ENCODE assay signal across 16 cellular contexts in genomic region chr10:4849042-4849402, GRCh38. TPM values are rescaled to one million over a fixed set of nuclear protein-coding genes. Genes with fewer than 3 reads are reported as not detected.
DNase-seq lines count a peak whose midpoint lies in the region; ATAC-seq, FAIRE-seq and TF ChIP-seq lines count a peak whose summit lies in the region.
"Had no signal": no experiment of that assay in that cellular context is flagged by ENCODE, and none has a peak within 500 bp of the region (broad histone marks: within the 10 kb centered on the region; RNA-seq: fewer than 3 reads in every experiment).

No MANE protein-coding gene starts in this region.

- no peaks in the 10 kb centered on the region for H3K36me3 ChIP-seq in HepG2 (replicated peaks in 1 of 2; ENCODE audit: control insufficient read depth in 1 of 2, insufficient read depth in 2 of 2, low read length in 2 of 2)
- H3K36me3 ChIP-seq in right lobe of liver: no peaks in the 10 kb centered on the region
- H3K36me3 ChIP-seq in Karpas-422 (ENCODE audit: insufficient read depth, low read length): no peaks in the 10 kb centered on the region
- H3K36me3 ChIP-seq in prostate gland: no peaks in the 10 kb centered on the region
- H3K36me3 ChIP-seq: cardiac muscle cell, Peyer's patch had no signal

- peaks cover 8% of the 10 kb centered on the region for H3K4me1 Mint-ChIP-seq in endothelial cell (ENCODE audit: unreplicated experiment)

- DNase-seq in HepG2 (ENCODE audit: low spot score) (no peak), right lobe of liver (no peak), Karpas-422 (no peak), endothelial cell (ENCODE audit: low spot score) (no peak), SW480 (ENCODE audit: low spot score) (no peak), prostate gland (ENCODE audit: low spot score) (no peak), caudate nucleus (lab: John Stamatoyannopoulos, UW) (no peak)

- no TSS peak for BruUV-seq in HepG2 (replicated peaks; lab: Mats Ljungman, UMichigan)

- 84% methylated on average over 5 of the region's 5 CpGs for WGBS in HepG2 (ENCODE audit: low lambda C conversion rate)
- WGBS in right lobe of liver (ENCODE audit: insufficient coverage, low coverage, low lambda C conversion rate, missing lambda C conversion rate): 73% methylated on average over 5 of the region's 5 CpGs
- 90% methylated on average over 5 of the region's 5 CpGs for WGBS in prostate gland

- intact Hi-C loops in HepG2 (cut with micrococcal nuclease; ENCODE audit: unreplicated experiment): loop anchor here (1.0 to 5.0 kb wide), 6 partner anchors 118 to 585 kb away; partner anchors contain the start of gene AKR1C3
- intact Hi-C loops in right lobe of liver (cut with DNase I): loop anchor here in 1 of 2 donors (10.0 kb wide), 1 partner anchor 446 kb away; no protein-coding TSS in a partner anchor
- intact Hi-C loops in prostate gland (cut with DNase I): loop anchor here (1.0 to 5.0 kb wide), 3 partner anchors 246 to 538 kb away; partner anchors contain the start of gene AKR1C3

- H3K27me3 ChIP-seq in HepG2 (ENCODE audit: control insufficient read depth in 1 of 2, insufficient read depth in 2 of 2, low read length in 2 of 2) (no peaks in the 10 kb centered on the region; a peak in 1 of 5 replicates), right lobe of liver (no peaks in the 10 kb centered on the region), Karpas-422 (ENCODE audit: low read length) (no peaks in the 10 kb centered on the region), prostate gland (replicated peaks; ENCODE audit: insufficient read depth) (no peaks in the 10 kb centered on the region)
- H3K27me3 ChIP-seq: cardiac muscle cell, dorsolateral prefrontal cortex, Peyer's patch, tibial artery had no signal

- no peaks in the 10 kb centered on the region for H3K9me3 Mint-ChIP-seq in endothelial cell (ENCODE audit: unreplicated experiment)
- H3K9me3 Mint-ChIP-seq: activated B cell treated with CpG ODN at 0.5 μM for 24 hours; T-helper 2 cell treated with Interferon-gamma antibody and Interleukin-4, amounts not matched to agents 5 μg/mL and 100 μg/mL, for 36 hours had no signal

- H3K4me3 Mint-ChIP-seq in endothelial cell (ENCODE audit: unreplicated experiment): no peak overlapping the region
- H3K4me3 Mint-ChIP-seq: H9 had no signal

- in situ Hi-C loops in HepG2 (cut with HindIII; ENCODE audit: extremely low pct_ligation_motif_present, low pct_unique_long_range_greater_than_20kb): loop anchor here (5.0 to 25.0 kb wide), 3 partner anchors 133 to 538 kb away; partner anchors contain the start of gene AKR1C3

- no peaks in the 10 kb centered on the region for H3K9me2 ChIP-seq in Karpas-422 (replicated peaks; ENCODE audit: insufficient read depth, low read length)

- TF ChIP-seq EP300 in HepG2 (IDR thresholded peaks at IDR 0.05; ENCODE audit: low read depth in 2 of 2, low read length in 2 of 2): no peak
- no peak for TF ChIP-seq EP300 in HepG2 (CRISPR knock-in tag; IDR thresholded peaks at IDR 0.05; ENCODE audit: borderline replicate concordance)

- H4K20me1 ChIP-seq in HepG2 (ENCODE audit: insufficient read depth, low read length): no peaks in the 10 kb centered on the region
- no peaks in the 10 kb centered on the region for H4K20me1 ChIP-seq in Karpas-422 (ENCODE audit: insufficient read depth, low read depth, low read length)

- no peak overlapping the region for H3K4me3 ChIP-seq in HepG2 (replicated peaks in 1 of 3; ENCODE audit: insufficient read depth in 1 of 3, low read depth in 2 of 3, low read length in 3 of 3)
- no peak overlapping the region for H3K4me3 ChIP-seq in right lobe of liver
- no peak overlapping the region for H3K4me3 ChIP-seq in Karpas-422 (ENCODE audit: low read length)
- no peak overlapping the region for H3K4me3 ChIP-seq in prostate gland
- H3K4me3 ChIP-seq: cardiac muscle cell, Peyer's patch, tibial artery had no signal

- ATAC-seq in HepG2 (no peak; the same call in 2 of the 3 replicates), right lobe of liver (no peak), GM19463 (IDR thresholded peaks at IDR 0.05; ENCODE audit: unreplicated experiment) (no peak)

- no peaks in the 10 kb centered on the region for H3K79me2 ChIP-seq in HepG2 (ENCODE audit: insufficient read depth, low read length)
- H3K79me2 ChIP-seq in Karpas-422 (ENCODE audit: low read length): no peaks in the 10 kb centered on the region

- H3K9ac ChIP-seq in HepG2 (ENCODE audit: insufficient read depth, low read depth, low read length) (no peak overlapping the region), Karpas-422 (ENCODE audit: low read length) (no peak overlapping the region)

- no peak for TF ChIP-seq RAD21 in HepG2 (CRISPR knock-in tag; IDR thresholded peaks at IDR 0.05)

- TF ChIP-seq POLR2A in HepG2 (IDR thresholded peaks at IDR 0.05; ENCODE audit: insufficient read depth in 1 of 2, low read depth in 2 of 2, low read length in 2 of 2) (no peak), right lobe of liver (IDR thresholded peaks at IDR 0.05) (no peak), prostate gland (IDR thresholded peaks at IDR 0.05) (no peak)

- H3K27ac ChIP-seq in HepG2 (ENCODE audit: extremely low read length, insufficient read depth, low read length) (no peak overlapping the region), right lobe of liver (no peak overlapping the region), Karpas-422 (ENCODE audit: low read length) (no peak overlapping the region), prostate gland (no peak overlapping the region), caudate nucleus (ENCODE audit: low read depth, low read length) (no peak overlapping the region)
- H3K27ac ChIP-seq: cardiac muscle cell, Peyer's patch, tibial artery had no signal

- H2AFZ ChIP-seq in HepG2 (ENCODE audit: low read length): no peak overlapping the region
- H2AFZ ChIP-seq in Karpas-422 (ENCODE audit: low read length): no peak overlapping the region

- POLR2A ChIA-PET in HepG2 (lab: Yijun Ruan, JAX): interaction anchor here (0.7 to 5.1 kb wide), 3 partner anchors 114 to 155 kb away, joined by 3 to 26 read pairs (median 5); partner anchors contain the start of genes AKR1C1 and AKR1C2

- peaks cover 4% of the 10 kb centered on the region for H3K27me3 Mint-ChIP-seq in endothelial cell (ENCODE audit: unreplicated experiment)
- H3K27me3 Mint-ChIP-seq: activated B cell treated with CpG ODN at 0.5 μM for 24 hours had no signal

- CTCF ChIA-PET in HepG2 (lab: Yijun Ruan, JAX; ENCODE audit: low intra/inter-chr PET ratio, low total read pairs): interaction anchor here (1.2 to 5.5 kb wide), 7 partner anchors 33 to 585 kb away, joined by 3 to 89 read pairs (median 22); partner anchors contain the start of gene AKR1C3

- TF ChIP-seq CTCF in HepG2 (CRISPR knock-in tag; IDR thresholded peaks at IDR 0.05) (no peak), right lobe of liver (IDR thresholded peaks at IDR 0.05) (no peak), endothelial cell (IDR thresholded peaks at IDR 0.05; ENCODE audit: unreplicated experiment) (no peak), prostate gland (IDR thresholded peaks at IDR 0.05) (no peak)

- no peaks in the 10 kb centered on the region for H3K9me3 ChIP-seq in HepG2 (ENCODE audit: low read length)
- H3K9me3 ChIP-seq in right lobe of liver: no peaks in the 10 kb centered on the region
- no peaks in the 10 kb centered on the region for H3K9me3 ChIP-seq in Karpas-422 (ENCODE audit: low read length)
- H3K9me3 ChIP-seq in prostate gland: no peaks in the 10 kb centered on the region
- H3K9me3 ChIP-seq: Peyer's patch, tibial artery had no signal

- H3K4me2 ChIP-seq in HepG2 (ENCODE audit: low read depth, low read length) (peak overlapping the region; percentile 49; the same call in 1 of the 2 replicates), Karpas-422 (ENCODE audit: low read depth, low read length, poor library complexity, severe bottlenecking) (peak overlapping the region; percentile 29)

- no peak for FAIRE-seq in HepG2 (lab: Jason Lieb, UNC)

- peaks cover 20% of the 10 kb centered on the region for H3K4me1 ChIP-seq in HepG2 (ENCODE audit: insufficient read depth, low read length)
- H3K4me1 ChIP-seq in right lobe of liver: peaks cover 0 to 33% (median 13%) of the 10 kb centered on the region in 4 donors
- peaks cover 3% of the 10 kb centered on the region for H3K4me1 ChIP-seq in Karpas-422 (ENCODE audit: low read length)
- H3K4me1 ChIP-seq in prostate gland (replicated peaks): no peaks in the 10 kb centered on the region
- H3K4me1 ChIP-seq: Peyer's patch had no signal

- peaks cover 3% of the 10 kb centered on the region for H3K36me3 Mint-ChIP-seq in endothelial cell (ENCODE audit: low read depth, unreplicated experiment)

- H3K27ac Mint-ChIP-seq in endothelial cell (ENCODE audit: unreplicated experiment): peak overlapping the region; percentile 22

RNA-seq across cellular contexts. Expression of gene AKR1E2, which starts 23.0 kb away (rescaled TPM):
- total RNA-seq in HepG2 (2016; rRNA removed; fragmentation: Illumina TruSeq; extraction: Trizol): not detected in 2 replicates
- total RNA-seq in HepG2 (2016; cell fraction: cytosol; rRNA removed; fragmentation: Illumina TruSeq; extraction: Trizol; ENCODE audit: low read depth): not detected in 2 replicates
- not detected in 2 replicates for total RNA-seq in HepG2 (2016; cell fraction: insoluble cytoplasmic fraction; rRNA removed; fragmentation: Illumina TruSeq; extraction: Trizol)
- total RNA-seq in HepG2 (2016; cell fraction: membrane; rRNA removed; fragmentation: Illumina TruSeq; extraction: Trizol): not detected in 2 replicates
- not detected in 2 replicates for total RNA-seq in HepG2 (2016; cell fraction: nucleus; rRNA removed; fragmentation: Illumina TruSeq; extraction: Trizol)
- 0.10 TPM in 1 of 2 replicates, not detected in the other for polyA plus RNA-seq in HepG2 (2011; rRNA removed)
- polyA plus RNA-seq in HepG2 (2011; cell fraction: cytosol; rRNA removed): not detected in 2 replicates
- polyA plus RNA-seq in HepG2 (2011; cell fraction: nucleus; rRNA removed): 0.33 TPM in 1 of 2 replicates, not detected in the other
- polyA plus RNA-seq in HepG2 (2012): not detected in 2 replicates
- not detected in 2 replicates for polyA plus RNA-seq in HepG2 (2016; cell fraction: cytosol; fragmentation: Illumina TruSeq; extraction: Trizol; ENCODE audit: low read depth)
- not detected in 2 replicates for polyA plus RNA-seq in HepG2 (2016; cell fraction: insoluble cytoplasmic fraction; fragmentation: Illumina TruSeq; extraction: Trizol; ENCODE audit: low read depth)
- not detected in 2 replicates for polyA plus RNA-seq in HepG2 (2016; cell fraction: membrane; fragmentation: Illumina TruSeq; extraction: Trizol; ENCODE audit: low read depth)
- not detected in 2 replicates for polyA plus RNA-seq in HepG2 (2016; cell fraction: nucleus; fragmentation: Illumina TruSeq; extraction: Trizol; ENCODE audit: insufficient read depth, low read depth)
- polyA minus RNA-seq in HepG2 (2011; rRNA and poly(A)+ RNA removed; ENCODE audit: low replicate concordance): not detected in 2 replicates
- polyA minus RNA-seq in HepG2 (2011; cell fraction: cytosol; rRNA and poly(A)+ RNA removed): not detected in 2 replicates
- not detected in 2 replicates for polyA minus RNA-seq in HepG2 (2011; cell fraction: nucleus; rRNA and poly(A)+ RNA removed)
- total RNA-seq in right lobe of liver: 1 to 10 TPM in 3 of 6 experiments, under 1 TPM in 3; 0.37 to 3.5 (median 1.6) TPM
- total RNA-seq in Karpas-422 (2014; rRNA removed; shearing (Covaris generic); ENCODE audit: low replicate concordance): not detected in 2 replicates
- total RNA-seq in endothelial cell (ENCODE audit: unreplicated experiment): 6.2 TPM
- total RNA-seq in prostate gland: 10 to 100 TPM in 1 of 2 donors, 1 to 10 TPM in 1; 1.8 to 16.2 TPM
- total RNA-seq: MCF 10A had no signal
